3 cellular contexts compared by ENCODE assay signal in genomic region chr13:25715760-25716159, GRCh38.
"Had no signal": no experiment of that assay in that cellular context is flagged by ENCODE, and none has a peak within 500 bp of the region (broad histone marks: within the 10 kb centered on the region; RNA-seq: fewer than 3 reads in every experiment).

No MANE protein-coding gene starts in this region.

- DNase-seq: GDM1, GF-D8 had no signal

- ATAC-seq: GM12878 had no signal
